ENCODE assay signal across 1 cellular context in the genomic region with DNA sequence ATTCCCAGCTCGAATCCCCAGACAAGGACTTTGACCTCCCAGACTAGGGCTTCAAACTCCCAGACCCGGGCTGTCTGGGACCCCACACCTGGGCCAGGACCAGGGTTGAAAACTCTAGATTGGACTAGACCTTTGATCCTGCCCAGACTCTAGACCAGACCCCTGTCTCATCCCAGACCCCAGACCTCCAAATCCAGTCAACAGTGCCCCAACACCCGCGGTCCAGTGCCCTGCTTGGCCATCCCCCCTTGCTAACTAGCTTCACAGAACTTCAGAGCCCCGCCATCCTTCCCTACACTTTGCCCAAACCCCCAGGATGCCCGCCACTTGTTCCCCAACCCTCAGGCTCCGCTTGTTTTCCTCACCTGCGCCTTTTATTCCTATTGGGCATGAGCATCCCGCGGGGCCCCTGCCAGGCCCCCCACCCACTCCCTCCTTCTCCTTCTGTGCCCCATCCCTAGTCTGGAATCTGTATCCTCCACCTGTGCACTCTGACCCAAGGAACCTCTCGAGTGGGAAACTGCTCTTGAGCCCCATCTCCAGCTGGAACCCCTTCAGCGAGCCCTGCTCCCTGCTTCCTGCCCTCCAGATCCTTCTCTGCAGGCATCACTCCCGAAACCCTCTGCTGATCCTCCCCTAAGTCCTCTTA.
TF ChIP-seq lines count a peak whose summit lies in the region.

No MANE protein-coding gene starts in this region.

TF ChIP-seq in K562, 482 proteins besides CTCF, POLR2A, EP300 and RAD21:
- TF ChIP-seq NFE2 (IDR thresholded peaks at IDR 0.05; ENCODE audit: low read depth) (no peak), SAP30 (IDR thresholded peaks at IDR 0.05; ENCODE audit: borderline replicate concordance, insufficient read depth, low read depth, low read length, poor library complexity, severe bottlenecking) (peak; percentile 3)
TF ChIP-seq in K562: peak in this region for 1.
